8 cellular contexts compared by ENCODE assay signal in genomic region chr16:15888072-15888976, GRCh38.
DNase-seq lines count a peak whose midpoint lies in the region; ATAC-seq lines count a peak whose summit lies in the region.

Gene CEP20, minus strand, starts transcription at chr16:15888603. Its CDS starts 18 bp downstream, at chr16:15888585.

- peaks cover 22% of the 10 kb centered on the region for H3K4me1 Mint-ChIP-seq in memory B cell

- H3K9me3 ChIP-seq in effector memory CD4-positive, alpha-beta T cell (ENCODE audit: control insufficient read depth, low read length), result no peaks in the 10 kb centered on the region

- H3K4me3 ChIP-seq in effector memory CD4-positive, alpha-beta T cell (ENCODE audit: insufficient read depth, low read depth, low read length, poor library complexity, severe bottlenecking), result peak within 1 kb of the TSS; percentile 94

- H3K27me3 ChIP-seq in effector memory CD4-positive, alpha-beta T cell (replicated peaks; ENCODE audit: control insufficient read depth, insufficient read depth, low read length, poor library complexity, severe bottlenecking), result no peaks in the 10 kb centered on the region

- peak within 1 kb of the TSS; percentile 93 for H3K4me3 Mint-ChIP-seq in memory B cell

- peaks cover 4% of the 10 kb centered on the region for H3K36me3 Mint-ChIP-seq in memory B cell

- H3K27ac ChIP-seq in effector memory CD4-positive, alpha-beta T cell (ENCODE audit: insufficient read depth, low read length, poor library complexity, severe bottlenecking), result peak within 1 kb of the TSS; percentile 86

- no peaks in the 10 kb centered on the region for H3K36me3 ChIP-seq in effector memory CD4-positive, alpha-beta T cell (ENCODE audit: control insufficient read depth, insufficient read depth, low read length)

- ATAC-seq in GM19468 (IDR thresholded peaks at IDR 0.05; ENCODE audit: extremely low read depth, unreplicated experiment) (peak; percentile 88), memory B cell (ENCODE audit: low read depth) (peak; percentile 97)

- H3K4me1 ChIP-seq in effector memory CD4-positive, alpha-beta T cell (ENCODE audit: control insufficient read depth, insufficient read depth, low read length, poor library complexity, severe bottlenecking), result peaks cover 11% of the 10 kb centered on the region

- peak within 1 kb of the TSS; percentile 90 for H3K27ac Mint-ChIP-seq in memory B cell

- no peaks in the 10 kb centered on the region for H3K9me3 Mint-ChIP-seq in memory B cell

- no peaks in the 10 kb centered on the region for H3K27me3 Mint-ChIP-seq in memory B cell

- DNase-seq in COLO668 (lab: John Stamatoyannopoulos, UW; ENCODE audit: unreplicated experiment) (peak; percentile 99), HS-5 (ENCODE audit: low read depth) (peak; percentile 96), memory B cell (ENCODE audit: low spot score in 2 of 2) (peak; percentile 94 to 99)
- DNase-seq in NK-92 treated with Interleukin-12 subunit alpha and Interleukin-12 subunit beta, amount 100 ng/mL, for 24 hours (lab: John Stamatoyannopoulos, UW), result peak; percentile 99
- peak; percentile 99 for DNase-seq in activated CD8-positive, alpha-beta memory T cell treated with anti-CD3 and anti-CD28 coated beads for 24 hours
- DNase-seq in effector memory CD4-positive, alpha-beta T cell, result peak; percentile 98 to 99 (median 99)
- peak; percentile 99 for DNase-seq in stimulated activated CD8-positive, alpha-beta memory T cell treated with anti-CD3 and anti-CD28 coated beads, Interleukin-12 subunit alpha, Interleukin-12 subunit beta, amount 100 ng/mL, for 24 hours (ENCODE audit: extremely low read depth)

Comparison
In these comparisons a context has a peak if more than half of its experiments do, and no peak if none do; other contexts are left out.
1. Peak in every context shown above with its lines: DNase-seq, ATAC-seq, H3K4me3 ChIP-seq and H3K27ac ChIP-seq.